Comparison of ENCODE assay signal across 35 cellular contexts in the genomic region with DNA sequence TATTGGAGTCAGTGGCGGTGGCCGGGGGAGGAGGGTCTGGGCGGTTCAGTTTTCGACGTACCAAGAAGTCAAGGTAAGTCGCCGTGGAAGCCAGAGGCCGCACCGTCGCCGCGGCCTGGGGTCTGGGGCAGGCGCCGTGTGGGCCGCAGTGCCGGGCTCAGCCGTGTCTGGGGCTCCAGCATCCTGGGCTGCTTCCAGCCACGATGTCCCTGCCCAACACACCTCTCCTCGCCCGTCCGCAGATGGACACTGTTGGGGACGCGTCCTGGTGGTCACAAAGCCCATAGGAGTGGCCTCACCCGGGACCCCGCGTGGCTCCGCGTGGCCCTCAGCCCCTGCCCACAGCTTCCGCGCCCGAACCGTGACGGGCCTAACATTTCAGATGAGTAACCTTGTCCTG.
"Had no signal": no experiment of that assay in that cellular context is flagged by ENCODE, and none has a peak within 500 bp of the region (broad histone marks: within the 10 kb centered on the region; RNA-seq: fewer than 3 reads in every experiment).

No MANE protein-coding gene starts in this region.

- H3K4me2 ChIP-seq: KMS-11 had no signal

- H3K36me3 ChIP-seq: MG63 had no signal

- H3K9ac ChIP-seq: KMS-11 had no signal

- H3K27ac ChIP-seq: KMS-11 had no signal

- H3K27me3 ChIP-seq: MG63 had no signal

- DNase-seq: Karpas-422, Kasumi-1, MG63, MM.1S, MV-4-11, NCI-H1048, NCI-H1092, NCI-H1092 treated with DMSO at 0.1 percent for 48 hours, NCI-H1105, NCI-H1105 treated with DMSO at 0.1 percent for 48 hours, NCI-H1417, NCI-H1417 treated with DMSO at 0.1 percent for 48 hours, NCI-H1436, NCI-H1436 treated with DMSO at 0.1 percent for 48 hours, NCI-H146, NCI-H1694, NCI-H1694 treated with DMSO at 0.1 percent for 48 hours, NCI-H187, NCI-H187 treated with DMSO at 0.1 percent for 48 hours, NCI-H1930, NCI-H2029, NCI-H2029 treated with DMSO at 0.1 percent for 48 hours, NCI-H2081, NCI-H2081 treated with DMSO at 0.1 percent for 48 hours, NCI-H2107, NCI-H2171, NCI-H2171 treated with DMSO at 0.1 percent for 48 hours, NCI-H2227 treated with DMSO at 0.1 percent for 48 hours, NCI-H226, NCI-H345, NCI-H446, NCI-H446 treated with DMSO at 0.1 percent for 48 hours, NCI-H510A, NCI-H510A treated with DMSO at 0.1 percent for 48 hours had no signal

- H3K9me3 ChIP-seq: MG63 had no signal

- H3K4me3 ChIP-seq: MG63 had no signal
